Comparison of ENCODE assay signal across 22 cellular contexts in genomic region chr11:128416976-128417375, GRCh38.
DNase-seq lines count a peak whose midpoint lies in the region; ATAC-seq and TF ChIP-seq lines count a peak whose summit lies in the region.
"Had no signal": no experiment of that assay in that cellular context is flagged by ENCODE, and none has a peak within 500 bp of the region (broad histone marks: within the 10 kb centered on the region; RNA-seq: fewer than 3 reads in every experiment).

No MANE protein-coding gene starts in this region.

- DNase-seq in NCI-H510A treated with DMSO at 0.1 percent for 48 hours (lab: John Stamatoyannopoulos, UW) (peak; percentile 26), NCI-H510A (lab: John Stamatoyannopoulos, UW) (no peak), PC-3 (peak; percentile 55), left colon (no peak), gastrocnemius medialis (no peak), erythroblast (lab: John Stamatoyannopoulos, UW) (no peak), NCI-H1694 treated with DMSO at 0.1 percent for 48 hours (lab: John Stamatoyannopoulos, UW) (no peak)
- DNase-seq: 8988T; activated CD4-positive, alpha-beta T cell treated with anti-CD3 and anti-CD28 coated beads for 4 hours; activated CD8-positive, alpha-beta memory T cell treated with anti-CD3 and anti-CD28 coated beads for 24 hours; activated naive CD4-positive, alpha-beta T cell treated with anti-CD3 and anti-CD28 coated beads, Interleukin-2, amount 10 ng/mL, durations not matched to agents 7 days and 5 days; activated T-cell treated with anti-CD3 and anti-CD28 coated beads, Interleukin-2, amount 50 U/mL, for 4 hours; CD4-positive, alpha-beta memory T cell; mesendoderm; naive B cell; NCI-H1105 treated with DMSO at 0.1 percent for 48 hours; NCI-H2107; pancreas; T-helper 2 cell; upper lobe of right lung had no signal

- peak overlapping the region; percentile 48 for H3K4me2 ChIP-seq in PC-3 (ENCODE audit: low read length)

- BruUV-seq in PC-3 (replicated peaks; lab: Mats Ljungman, UMichigan), result no TSS peak

- TF ChIP-seq POLR2A in gastrocnemius medialis (IDR thresholded peaks at IDR 0.05) (no peak), erythroblast (IDR thresholded peaks at IDR 0.05; ENCODE audit: low read length) (no peak)

- no peak overlapping the region for H3K9ac ChIP-seq in PC-3 (ENCODE audit: low read length)

- no peaks in the 10 kb centered on the region for H3K9me2 ChIP-seq in PC-3 (replicated peaks; ENCODE audit: low read length)

- no peak overlapping the region for H2AFZ ChIP-seq in PC-3 (ENCODE audit: low read length)

- CTCF ChIA-PET in PC-3 (lab: Charles Lee), result interaction anchor here (0.6 kb wide), 1 partner anchor 310 kb away, joined by 3 read pairs; no protein-coding TSS in a partner anchor

- POLR2A ChIA-PET in PC-3 (lab: Charles Lee; ENCODE audit: unreplicated experiment), result interaction anchor here (0.6 kb wide), 2 partner anchors 82 to 206 kb away, joined by 3 to 4 read pairs; no protein-coding TSS in a partner anchor

- H3K9me3 ChIP-seq in PC-3 (ENCODE audit: low read length) (no peaks in the 10 kb centered on the region), gastrocnemius medialis (no peaks in the 10 kb centered on the region)
- H3K9me3 ChIP-seq: pancreas, upper lobe of right lung had no signal

- ATAC-seq in PC-3, result peak; percentile 29
- ATAC-seq in left colon, result peak; percentile 30
- ATAC-seq in gastrocnemius medialis, result no peak
- no peak for ATAC-seq in GM18519 (IDR thresholded peaks at IDR 0.05; ENCODE audit: low FRiP score, unreplicated experiment)
- ATAC-seq: activated T-cell treated with anti-CD3 and anti-CD28 coated beads, Interleukin-2, amount 50 U/mL, for 4 hours; Panc1; pancreas; upper lobe of right lung had no signal

- H4K20me1 ChIP-seq in PC-3 (ENCODE audit: low read length), result no peaks in the 10 kb centered on the region

- intact Hi-C loops in PC-3 (cut with micrococcal nuclease), result loop anchor here (2.0 kb wide), 1 partner anchor 74 kb away; no protein-coding TSS in a partner anchor
- intact Hi-C loops in left colon (cut with DNase I, micrococcal nuclease), result no loop called here
- intact Hi-C loops in gastrocnemius medialis (cut with DNase I; ENCODE audit: low total_unique reads), result loop anchor here (5.0 kb wide), 1 partner anchor 105 kb away; no protein-coding TSS in a partner anchor

- no peaks in the 10 kb centered on the region for H3F3A ChIP-seq in PC-3 (ENCODE audit: low read length, unreplicated experiment)

- in situ Hi-C loops in gastrocnemius medialis (cut with MboI; ENCODE audit: low sequenced_read_pairs in 4 of 4), result no loop called here

- H3K36me3 ChIP-seq in PC-3 (ENCODE audit: low read depth, low read length) (no peaks in the 10 kb centered on the region), gastrocnemius medialis (no peaks in the 10 kb centered on the region)
- H3K36me3 ChIP-seq: pancreas, upper lobe of right lung had no signal

- H3K27me3 ChIP-seq in PC-3 (ENCODE audit: low read length), result no peaks in the 10 kb centered on the region
- H3K27me3 ChIP-seq in gastrocnemius medialis, result no peaks in the 10 kb centered on the region
- H3K27me3 ChIP-seq: pancreas, upper lobe of right lung had no signal

- peaks cover 35% of the 10 kb centered on the region for H3K4me1 ChIP-seq in PC-3 (ENCODE audit: insufficient read depth, low read length)
- peaks cover 22 to 30% of the 10 kb centered on the region in 2 donors for H3K4me1 ChIP-seq in gastrocnemius medialis

- TF ChIP-seq CTCF in PC-3 (conservative IDR thresholded peaks at IDR 0.05; ENCODE audit: low read depth, low read length) (no peak), gastrocnemius medialis (IDR thresholded peaks at IDR 0.05 in 4 of 5, conservative IDR thresholded peaks at IDR 0.05 in 1 of 5) (no peak)

- no peak overlapping the region for H3K4me3 ChIP-seq in PC-3 (ENCODE audit: low read length)
- H3K4me3 ChIP-seq in gastrocnemius medialis, result no peak overlapping the region
- H3K4me3 ChIP-seq: pancreas, upper lobe of right lung had no signal

- H3K27ac ChIP-seq in PC-3 (ENCODE audit: low read length) (0 out of 2 replicates have a peak overlapping the region, but pooled peaks have one; percentile 6), gastrocnemius medialis (peak overlapping the region; percentile 24 to 66 (median 52))
- H3K27ac ChIP-seq: pancreas, upper lobe of right lung had no signal

- no peaks in the 10 kb centered on the region for H3K79me2 ChIP-seq in PC-3 (ENCODE audit: low read length)

Comparison
In these comparisons a context has a peak if more than half of its experiments do, and no peak if none do; other contexts are left out.
1. DNase-seq: peak in NCI-H510A treated with DMSO at 0.1 percent for 48 hours (single experiment) and PC-3 (single experiment); none in NCI-H510A (single experiment), left colon (0 of 2), gastrocnemius medialis (0 of 2), erythroblast (0 of 2) and NCI-H1694 treated with DMSO at 0.1 percent for 48 hours (single experiment).
2. ATAC-seq: peak in PC-3 (single experiment) and left colon (single experiment); none in gastrocnemius medialis (0 of 2) and GM18519 (single experiment).
3. intact Hi-C loops: an anchor here in PC-3 (2.0 kb wide) and gastrocnemius medialis (5.0 kb wide); none called in left colon.